ENCODE assay signal across 21 cellular contexts in the genomic region with DNA sequence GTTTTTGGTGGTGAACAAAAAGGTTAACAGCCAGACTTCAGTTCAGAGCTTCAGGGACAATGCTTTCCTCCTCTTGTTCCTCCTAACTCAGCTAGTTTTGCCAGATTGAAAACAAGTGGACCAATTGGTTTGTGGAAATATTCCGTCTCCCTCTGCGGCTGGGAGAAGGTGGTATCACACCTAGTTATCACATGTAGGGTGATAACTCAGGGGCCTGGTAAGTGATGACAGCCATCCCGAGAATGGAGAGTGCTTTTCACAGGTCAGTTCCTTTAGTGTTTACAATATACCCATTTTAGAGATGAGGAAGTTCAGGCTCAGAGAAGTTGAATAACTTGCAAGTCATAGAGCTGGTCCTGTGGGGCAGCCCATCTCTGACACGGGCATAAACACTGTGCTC.
"Had no signal": no experiment of that assay in that cellular context is flagged by ENCODE, and none has a peak within 500 bp of the region (broad histone marks: within the 10 kb centered on the region; RNA-seq: fewer than 3 reads in every experiment).

No MANE protein-coding gene starts in this region.

- H3K9me3 ChIP-seq: SK-N-SH had no signal

- H3K27me3 Mint-ChIP-seq: IgD-negative memory B cell had no signal

- H3K4me3 Mint-ChIP-seq: IgD-negative memory B cell had no signal

- FAIRE-seq: K562, RCC 7860 had no signal

- H3K4me2 ChIP-seq: KMS-11, SK-N-SH had no signal

- H3K27ac ChIP-seq: KMS-11 had no signal

- H3K27ac Mint-ChIP-seq: IgD-negative memory B cell had no signal

- DNase-seq: MV-4-11, NCI-H1048, NCI-H1105, NCI-H1417 treated with DMSO at 0.1 percent for 48 hours, NCI-H146, NCI-H1930, NCI-H2081 treated with DMSO at 0.1 percent for 48 hours, NCI-H226, NCI-H446, NCI-H510A, NCI-H69, NCI-H774, Right ventricle myocardium superior, RPMI8226, SIG-M5, SK-N-SH, SW 1271 had no signal

- H3K4me3 ChIP-seq: K562 had no signal

- ATAC-seq: K562 had no signal

- H3K9ac ChIP-seq: KMS-11, SK-N-SH had no signal
